15 cellular contexts compared by ENCODE assay signal in genomic region chr10:72038458-72039001, GRCh38. TPM values are rescaled to one million over a fixed set of nuclear protein-coding genes. Genes with fewer than 3 reads are reported as not detected.
DNase-seq lines count a peak whose midpoint lies in the region; ATAC-seq and TF ChIP-seq lines count a peak whose summit lies in the region.
"Had no signal": no experiment of that assay in that cellular context is flagged by ENCODE, and none has a peak within 500 bp of the region (broad histone marks: within the 10 kb centered on the region; RNA-seq: fewer than 3 reads in every experiment).

No MANE protein-coding gene starts in this region.

- ATAC-seq in GM18873 (IDR thresholded peaks at IDR 0.05; ENCODE audit: low FRiP score, unreplicated experiment) (no peak), GM18517 (IDR thresholded peaks at IDR 0.05; ENCODE audit: unreplicated experiment) (no peak)
- ATAC-seq: stimulated activated naive B cell treated with anti-CD40 and anti-IgM and Interleukin-4, amounts not matched to agents 10 μg/mL and 1 μg/mL and 100 μg/mL, for 72 hours had no signal

- H3K9me3 Mint-ChIP-seq in progenitor cell of endocrine pancreas (ENCODE audit: low read depth) = no peaks in the 10 kb centered on the region
- no peaks in the 10 kb centered on the region for H3K9me3 Mint-ChIP-seq in activated naive CD8-positive, alpha-beta T cell treated with anti-CD3 and anti-CD28 coated beads for 36 hours
- H3K9me3 Mint-ChIP-seq: activated naive CD8-positive, alpha-beta T cell treated with anti-CD3 and anti-CD28 coated beads, Interleukin-2, amount 10 ng/mL, durations not matched to agents 7 days and 5 days; CD4-positive, CD25-positive, alpha-beta regulatory T cell; stimulated activated naive B cell treated with anti-CD40 and anti-IgM and Interleukin-4, amounts not matched to agents 10 μg/mL and 1 μg/mL and 100 μg/mL, for 72 hours had no signal

- no peaks in the 10 kb centered on the region for H3K36me3 Mint-ChIP-seq in progenitor cell of endocrine pancreas (ENCODE audit: insufficient read depth)
- no peaks in the 10 kb centered on the region for H3K36me3 Mint-ChIP-seq in activated naive CD8-positive, alpha-beta T cell treated with anti-CD3 and anti-CD28 coated beads for 36 hours
- H3K36me3 Mint-ChIP-seq: activated naive CD8-positive, alpha-beta T cell treated with anti-CD3 and anti-CD28 coated beads, Interleukin-2, amount 10 ng/mL, durations not matched to agents 7 days and 5 days; CD4-positive, CD25-positive, alpha-beta regulatory T cell; stimulated activated naive B cell treated with anti-CD40 and anti-IgM and Interleukin-4, amounts not matched to agents 10 μg/mL and 1 μg/mL and 100 μg/mL, for 72 hours had no signal

- no peak overlapping the region for H3K4me3 Mint-ChIP-seq in progenitor cell of endocrine pancreas (ENCODE audit: low read depth)
- H3K4me3 Mint-ChIP-seq in activated naive CD8-positive, alpha-beta T cell treated with anti-CD3 and anti-CD28 coated beads for 36 hours = no peak overlapping the region
- H3K4me3 Mint-ChIP-seq: activated naive CD8-positive, alpha-beta T cell treated with anti-CD3 and anti-CD28 coated beads, Interleukin-2, amount 10 ng/mL, durations not matched to agents 7 days and 5 days; CD4-positive, CD25-positive, alpha-beta regulatory T cell; stimulated activated naive B cell treated with anti-CD40 and anti-IgM and Interleukin-4, amounts not matched to agents 10 μg/mL and 1 μg/mL and 100 μg/mL, for 72 hours had no signal

- peak overlapping the region; percentile 80 for H3K27ac Mint-ChIP-seq in progenitor cell of endocrine pancreas
- no peak overlapping the region for H3K27ac Mint-ChIP-seq in activated naive CD8-positive, alpha-beta T cell treated with anti-CD3 and anti-CD28 coated beads for 36 hours
- H3K27ac Mint-ChIP-seq: activated naive CD8-positive, alpha-beta T cell treated with anti-CD3 and anti-CD28 coated beads, Interleukin-2, amount 10 ng/mL, durations not matched to agents 7 days and 5 days; CD4-positive, CD25-positive, alpha-beta regulatory T cell; stimulated activated naive B cell treated with anti-CD40 and anti-IgM and Interleukin-4, amounts not matched to agents 10 μg/mL and 1 μg/mL and 100 μg/mL, for 72 hours had no signal

- DNase-seq in ELR (ENCODE audit: low read depth) (peak; percentile 60), RPMI7951 (ENCODE audit: low read depth) (peak; percentile 42), glomerular visceral epithelial cell (ENCODE audit: extremely low spot score) (peak; percentile 29), progenitor cell of endocrine pancreas (ENCODE audit: low spot score, unreplicated experiment) (no peak), T-helper 1 cell (no peak)
- no peak for DNase-seq in activated naive CD8-positive, alpha-beta T cell treated with anti-CD3 and anti-CD28 coated beads for 36 hours
- DNase-seq: activated naive CD8-positive, alpha-beta T cell treated with anti-CD3 and anti-CD28 coated beads, Interleukin-2, amount 10 ng/mL, durations not matched to agents 7 days and 5 days; CD4-positive, CD25-positive, alpha-beta regulatory T cell; dermis blood vessel endothelial cell; MM.1S; NCI-H2171; stimulated activated CD4-positive, alpha-beta T cell treated with anti-CD3 and anti-CD28 coated beads, Interleukin-4, amount 100 ng/mL, for 4 hours; stimulated activated naive B cell treated with anti-CD40 and anti-IgM and Interleukin-4, amounts not matched to agents 10 μg/mL and 1 μg/mL and 100 μg/mL, for 72 hours had no signal

- TF ChIP-seq CTCF in progenitor cell of endocrine pancreas (IDR thresholded peaks at IDR 0.05; ENCODE audit: unreplicated experiment) = no peak

- H3K27me3 Mint-ChIP-seq in progenitor cell of endocrine pancreas = no peaks in the 10 kb centered on the region
- H3K27me3 Mint-ChIP-seq in activated naive CD8-positive, alpha-beta T cell treated with anti-CD3 and anti-CD28 coated beads for 36 hours = no peaks in the 10 kb centered on the region
- H3K27me3 Mint-ChIP-seq: CD4-positive, CD25-positive, alpha-beta regulatory T cell; stimulated activated naive B cell treated with anti-CD40 and anti-IgM and Interleukin-4, amounts not matched to agents 10 μg/mL and 1 μg/mL and 100 μg/mL, for 72 hours had no signal

- H3K4me1 Mint-ChIP-seq in progenitor cell of endocrine pancreas (ENCODE audit: low read depth) = peaks cover 44% of the 10 kb centered on the region
- H3K4me1 Mint-ChIP-seq in activated naive CD8-positive, alpha-beta T cell treated with anti-CD3 and anti-CD28 coated beads for 36 hours = no peaks in the 10 kb centered on the region
- H3K4me1 Mint-ChIP-seq: CD4-positive, CD25-positive, alpha-beta regulatory T cell had no signal

RNA-seq across cellular contexts. Expression of gene SPOCK2, which starts 49.8 kb away (rescaled TPM):
- total RNA-seq in RPMI7951 (2014; rRNA removed; shearing (Covaris generic)) = 0.10 and 0.72 TPM in 2 replicates
- 47.7 and 49.1 TPM in 2 replicates for total RNA-seq in progenitor cell of endocrine pancreas
- 100 to 1,000 TPM; 136 to 142 TPM for total RNA-seq in activated naive CD8-positive, alpha-beta T cell treated with anti-CD3 and anti-CD28 coated beads for 36 hours

Comparison
In these comparisons a context has a peak if more than half of its experiments do, and no peak if none do; other contexts are left out.
1. DNase-seq: peak in ELR (single experiment), RPMI7951 (single experiment) and glomerular visceral epithelial cell (single experiment); none in progenitor cell of endocrine pancreas (single experiment), T-helper 1 cell (0 of 5) and activated naive CD8-positive, alpha-beta T cell treated with anti-CD3 and anti-CD28 coated beads for 36 hours (single experiment).
2. RNA of gene SPOCK2, which starts 49.8 kb away (total RNA-seq): 136 to 142 TPM in activated naive CD8-positive, alpha-beta T cell treated with anti-CD3 and anti-CD28 coated beads for 36 hours and 47.7 to 49.1 TPM in progenitor cell of endocrine pancreas; 0.10 to 0.72 TPM in RPMI7951; every median in the first group is over 10 times any median in the second.